8 cellular contexts compared by ENCODE assay signal in genomic region chr15:93062628-93063291, GRCh38. TPM values are rescaled to one million over a fixed set of nuclear protein-coding genes. Genes with fewer than 3 reads are reported as not detected.
DNase-seq lines count a peak whose midpoint lies in the region; ATAC-seq and TF ChIP-seq lines count a peak whose summit lies in the region.
"Not testable (repeated sequence)": the region's sequence is repeated elsewhere in the genome, so short reads cannot be mapped to it uniquely, and the experiment has no call there.

No MANE protein-coding gene starts in this region.

- H3K27ac Mint-ChIP-seq in H9, result peak overlapping the region; percentile 91 to 99 (median 97)
- peak overlapping the region; percentile 84 for H3K27ac Mint-ChIP-seq in nephron progenitor cell

- not testable (repeated sequence) for H3K9ac ChIP-seq in H9 (ENCODE audit: extremely low read depth, insufficient read length, low read length); PC-3 (ENCODE audit: low read length)
- H3K9ac ChIP-seq in skeletal muscle tissue (ENCODE audit: low read depth in 1 of 3, low read length in 3 of 3), result peak overlapping the region; percentile 63 to 87 (median 77)

- not testable (repeated sequence) for H2BK15ac ChIP-seq in H9 (ENCODE audit: low read depth, low read length)

- TF ChIP-seq POLR2A in gastroesophageal sphincter (IDR thresholded peaks at IDR 0.05); vagina (IDR thresholded peaks at IDR 0.05): not testable (repeated sequence)

- H3K4me1 ChIP-seq in H9 (ENCODE audit: insufficient read depth, low read length), result peaks cover 28% of the 10 kb centered on the region
- peaks cover 35% of the 10 kb centered on the region for H3K4me1 ChIP-seq in PC-3 (ENCODE audit: insufficient read depth, low read length)
- H3K4me1 ChIP-seq in gastroesophageal sphincter, result peaks cover 22 to 99% (median 63%) of the 10 kb centered on the region in 3 donors
- peaks cover 16% of the 10 kb centered on the region for H3K4me1 ChIP-seq in iPS DF 6.9 (ENCODE audit: control insufficient read depth, insufficient read depth, low read length)
- peaks cover 83 to 88% (median 86%) of the 10 kb centered on the region in 3 donors for H3K4me1 ChIP-seq in skeletal muscle tissue (ENCODE audit: control insufficient read depth in 3 of 3, insufficient read depth in 3 of 3, low read length in 3 of 3)
- H3K4me1 ChIP-seq in vagina, result peaks cover 84% of the 10 kb centered on the region

- intact Hi-C loops in PC-3 (cut with micrococcal nuclease); dorsolateral prefrontal cortex (cut with DNase I); vagina (cut with DNase I): not testable (repeated sequence)

- H2AK5ac ChIP-seq in H9 (ENCODE audit: insufficient read length, low read length), result not testable (repeated sequence)

- peaks cover 27% of the 10 kb centered on the region; the same call in 1 of the 2 replicates for H3K79me2 ChIP-seq in H9 (ENCODE audit: insufficient read depth, low read length)
- not testable (repeated sequence) for H3K79me2 ChIP-seq in PC-3 (ENCODE audit: low read length)

- H3K79me1 ChIP-seq in H9 (ENCODE audit: insufficient read depth, low read depth, low read length, poor library complexity, severe bottlenecking), result peaks cover 14% of the 10 kb centered on the region

- CTCF ChIA-PET in PC-3 (lab: Charles Lee), result not testable (repeated sequence)

- H2BK20ac ChIP-seq in H9 (ENCODE audit: low read depth, low read length, poor library complexity, severe bottlenecking), result not testable (repeated sequence)

- not testable (repeated sequence) for H3K23me2 ChIP-seq in H9 (ENCODE audit: insufficient read length, low read depth, low read length, poor library complexity, severe bottlenecking)

- not testable (repeated sequence) for H3K9me3 Mint-ChIP-seq in H9, nephron progenitor cell

- H3K36me3 Mint-ChIP-seq in H9 (ENCODE audit: insufficient read depth in 1 of 3, low read depth in 3 of 3), result peaks cover 24 to 69% (median 46%) of the 10 kb centered on the region in 3 experiments
- peaks cover 34% of the 10 kb centered on the region for H3K36me3 Mint-ChIP-seq in nephron progenitor cell (ENCODE audit: low read depth)

- not testable (repeated sequence) for H3K9me2 ChIP-seq in PC-3 (replicated peaks; ENCODE audit: low read length)

- not testable (repeated sequence) for H2AFZ ChIP-seq in H9 (ENCODE audit: low read length); PC-3 (ENCODE audit: low read length)

- H4K8ac ChIP-seq in H9 (replicated peaks; ENCODE audit: insufficient read length, low read depth, low read length), result not testable (repeated sequence)

- POLR2A ChIA-PET in PC-3 (lab: Charles Lee; ENCODE audit: unreplicated experiment), result not testable (repeated sequence)

- H3K27me3 ChIP-seq in H9 (ENCODE audit: insufficient read depth, low read length); PC-3 (ENCODE audit: low read length); gastroesophageal sphincter; iPS DF 6.9 (ENCODE audit: control insufficient read depth, insufficient read depth, low read length); skeletal muscle tissue (ENCODE audit: control insufficient read depth in 3 of 3, insufficient read depth in 3 of 3, low read length in 3 of 3); vagina: not testable (repeated sequence)
- H3K27me3 ChIP-seq in dorsolateral prefrontal cortex, result peaks cover 0 to 14% (median 0%) of the 10 kb centered on the region in 45 donors

- not testable (repeated sequence) for H3K23ac ChIP-seq in H9 (ENCODE audit: insufficient read length, low read depth, low read length)

- not testable (repeated sequence) for TF ChIP-seq CTCF in H9 (conservative IDR thresholded peaks at IDR 0.05); PC-3 (conservative IDR thresholded peaks at IDR 0.05; ENCODE audit: low read depth, low read length); dorsolateral prefrontal cortex (IDR thresholded peaks at IDR 0.05 in 54 of 56, conservative IDR thresholded peaks at IDR 0.05 in 2 of 56; ENCODE audit: low read depth in 1 of 56, partially characterized antibody in 56 of 56); nephron progenitor cell (IDR thresholded peaks at IDR 0.05); vagina (IDR thresholded peaks at IDR 0.05)
- TF ChIP-seq CTCF in gastroesophageal sphincter (IDR thresholded peaks at IDR 0.05), result peak in 1 of 4 experiments; percentile 6

- peak; percentile 5; the same call in 1 of the 2 replicates for ATAC-seq in PC-3
- not testable (repeated sequence) for ATAC-seq in gastroesophageal sphincter

- not testable (repeated sequence) for H3F3A ChIP-seq in PC-3 (ENCODE audit: low read length, unreplicated experiment)

- not testable (repeated sequence) for H3K36me3 ChIP-seq in PC-3 (ENCODE audit: low read depth, low read length); skeletal muscle tissue (ENCODE audit: control insufficient read depth in 3 of 3, insufficient read depth in 3 of 3, low read length in 3 of 3); vagina
- peaks cover 0 to 28% of the 10 kb centered on the region in 2 donors for H3K36me3 ChIP-seq in gastroesophageal sphincter
- H3K36me3 ChIP-seq in iPS DF 6.9 (ENCODE audit: control insufficient read depth, insufficient read depth, low read length), result peaks cover 12% of the 10 kb centered on the region

- peak overlapping the region; percentile 13 for H3K4me2 ChIP-seq in H9 (ENCODE audit: insufficient read depth, insufficient read length, low read length)
- H3K4me2 ChIP-seq in PC-3 (ENCODE audit: low read length), result peak overlapping the region; percentile 58

- peak overlapping the region; percentile 73 for H3K27ac ChIP-seq in H9 (ENCODE audit: insufficient read length, low read depth, low read length)
- H3K27ac ChIP-seq in PC-3 (ENCODE audit: low read length), result peak overlapping the region; percentile 79
- H3K27ac ChIP-seq in dorsolateral prefrontal cortex, result peak overlapping the region in 40 of 59 donors; percentile 16 to 79 (median 58)
- H3K27ac ChIP-seq in gastroesophageal sphincter, result peak overlapping the region; percentile 56 to 97 (median 90)
- peak overlapping the region; percentile 38 for H3K27ac ChIP-seq in iPS DF 6.9 (ENCODE audit: low read length)
- H3K27ac ChIP-seq in skeletal muscle tissue (ENCODE audit: low read depth, low read length), result peak overlapping the region; percentile 75
- peak overlapping the region; percentile 71 for H3K27ac ChIP-seq in vagina

- peaks cover 80 to 88% of the 10 kb centered on the region in 2 experiments for H3K4me1 Mint-ChIP-seq in H9
- H3K4me1 Mint-ChIP-seq in nephron progenitor cell, result peaks cover 97% of the 10 kb centered on the region

- not testable (repeated sequence) for H4K20me1 ChIP-seq in H9 (ENCODE audit: control insufficient read depth, insufficient read depth, insufficient read length); PC-3 (ENCODE audit: low read length)

- WGBS in H9 (ENCODE audit: extremely low coverage, insufficient read length, low lambda C conversion rate), result no CpG with 5 or more reads among the region's 14 CpGs
- 26% methylated on average over 8 of the region's 14 CpGs; no CpG with 5 or more reads in 1 of the 2 donors for WGBS in gastroesophageal sphincter (ENCODE audit: low coverage in 1 of 2), 2 donors
- no CpG with 5 or more reads among the region's 14 CpGs for WGBS in iPS DF 6.9 (ENCODE audit: insufficient coverage, insufficient read length)

- not testable (repeated sequence) for H4K91ac ChIP-seq in H9 (ENCODE audit: insufficient read length, low read depth, low read length)

- H3K4me3 Mint-ChIP-seq in H9, result peak overlapping the region; percentile 40 to 63; a peak in 4 of 5 replicates
- H3K4me3 Mint-ChIP-seq in nephron progenitor cell, result peak overlapping the region; percentile 54

- not testable (repeated sequence) for H3T11ph ChIP-seq in H9 (ENCODE audit: low read length)

- H3K14ac ChIP-seq in H9 (ENCODE audit: insufficient read depth, low read length), result peak overlapping the region; percentile 69; the same call in 1 of the 2 replicates

- H3K56ac ChIP-seq in H9 (ENCODE audit: insufficient read length, low read depth, low read length), result not testable (repeated sequence)

- not testable (repeated sequence) for H2BK5ac ChIP-seq in H9 (ENCODE audit: insufficient read length, low read length)

- not testable (repeated sequence) for H2BK12ac ChIP-seq in H9 (ENCODE audit: insufficient read length, low read depth, low read length)

- not testable (repeated sequence) for H4K5ac ChIP-seq in H9 (ENCODE audit: insufficient read length, low read depth, low read length)

- H3K18ac ChIP-seq in H9 (ENCODE audit: insufficient read length, low read depth, low read length), result not testable (repeated sequence)

- H2BK120ac ChIP-seq in H9 (ENCODE audit: low read depth, low read length, poor library complexity, severe bottlenecking), result not testable (repeated sequence)

- H3K9me3 ChIP-seq in H9 (ENCODE audit: control insufficient read depth, low read depth, low read length); PC-3 (ENCODE audit: low read length); gastroesophageal sphincter; iPS DF 6.9 (ENCODE audit: control insufficient read depth, insufficient read depth, low read length); skeletal muscle tissue (ENCODE audit: control insufficient read depth in 3 of 3, low read length in 3 of 3); vagina: not testable (repeated sequence)

- BruUV-seq in PC-3 (replicated peaks; lab: Mats Ljungman, UMichigan), result not testable (repeated sequence)

- not testable (repeated sequence) for DNase-seq in H9; PC-3; dorsolateral prefrontal cortex; iPS DF 6.9 (ENCODE audit: low read depth, low spot score); nephron progenitor cell; vagina (ENCODE audit: extremely low spot score in 2 of 2)

- H3K4me3 ChIP-seq in PC-3 (ENCODE audit: low read length); dorsolateral prefrontal cortex; iPS DF 6.9 (ENCODE audit: low read length): not testable (repeated sequence)
- peak overlapping the region in 1 of 2 donors; percentile 28 for H3K4me3 ChIP-seq in gastroesophageal sphincter
- peak overlapping the region; percentile 60 to 69 (median 61) for H3K4me3 ChIP-seq in skeletal muscle tissue (ENCODE audit: low read length in 3 of 3)
- peak overlapping the region; percentile 1 to 2 for H3K4me3 ChIP-seq in vagina

- not testable (repeated sequence) for H3K27me3 Mint-ChIP-seq in H9 (ENCODE audit: low read depth); nephron progenitor cell (ENCODE audit: low read depth, poor library complexity)

- not testable (repeated sequence) for H3K4ac ChIP-seq in H9 (ENCODE audit: low read depth, low read length)

- not testable (repeated sequence) for TF ChIP-seq EP300 in gastroesophageal sphincter (IDR thresholded peaks at IDR 0.05)

RNA-seq across cellular contexts. Expression of gene RGMA, which starts 26.3 kb away (rescaled TPM):
- total RNA-seq in H9 (2021) (39.8 and 41.4 TPM in 2 replicates), PC-3 (2014; rRNA removed) (1.3 and 2.5 TPM in 2 replicates), dorsolateral prefrontal cortex (100 to 1,000 TPM in 17 of 120 experiments, 10 to 100 TPM in 103; 48.2 to 210 (median 77.1) TPM), gastroesophageal sphincter (100 to 1,000 TPM in 2 of 4 donors, 10 to 100 TPM in 2; 99.0 to 307 (median 112) TPM), skeletal muscle tissue (5.7 TPM), vagina (21.6 TPM)

Comparison
In these comparisons a context has a peak if more than half of its experiments do, and no peak if none do; other contexts are left out.
1. H3K27ac ChIP-seq: peak in every context shown above with its lines; median percentile 90 in gastroesophageal sphincter; 79 in PC-3; 75 in skeletal muscle tissue; 73 in H9; 71 in vagina; 58 in dorsolateral prefrontal cortex; 38 in iPS DF 6.9.